1 cellular context compared by ENCODE assay signal in genomic region chr12:49088190-49088931, GRCh38.
TF ChIP-seq lines count a peak whose summit lies in the region.

No MANE protein-coding gene starts in this region.

TF ChIP-seq in HepG2, 621 proteins besides CTCF, POLR2A, EP300 and RAD21 (continued from another document and continues in another):
- TF ChIP-seq, protein P1, sequence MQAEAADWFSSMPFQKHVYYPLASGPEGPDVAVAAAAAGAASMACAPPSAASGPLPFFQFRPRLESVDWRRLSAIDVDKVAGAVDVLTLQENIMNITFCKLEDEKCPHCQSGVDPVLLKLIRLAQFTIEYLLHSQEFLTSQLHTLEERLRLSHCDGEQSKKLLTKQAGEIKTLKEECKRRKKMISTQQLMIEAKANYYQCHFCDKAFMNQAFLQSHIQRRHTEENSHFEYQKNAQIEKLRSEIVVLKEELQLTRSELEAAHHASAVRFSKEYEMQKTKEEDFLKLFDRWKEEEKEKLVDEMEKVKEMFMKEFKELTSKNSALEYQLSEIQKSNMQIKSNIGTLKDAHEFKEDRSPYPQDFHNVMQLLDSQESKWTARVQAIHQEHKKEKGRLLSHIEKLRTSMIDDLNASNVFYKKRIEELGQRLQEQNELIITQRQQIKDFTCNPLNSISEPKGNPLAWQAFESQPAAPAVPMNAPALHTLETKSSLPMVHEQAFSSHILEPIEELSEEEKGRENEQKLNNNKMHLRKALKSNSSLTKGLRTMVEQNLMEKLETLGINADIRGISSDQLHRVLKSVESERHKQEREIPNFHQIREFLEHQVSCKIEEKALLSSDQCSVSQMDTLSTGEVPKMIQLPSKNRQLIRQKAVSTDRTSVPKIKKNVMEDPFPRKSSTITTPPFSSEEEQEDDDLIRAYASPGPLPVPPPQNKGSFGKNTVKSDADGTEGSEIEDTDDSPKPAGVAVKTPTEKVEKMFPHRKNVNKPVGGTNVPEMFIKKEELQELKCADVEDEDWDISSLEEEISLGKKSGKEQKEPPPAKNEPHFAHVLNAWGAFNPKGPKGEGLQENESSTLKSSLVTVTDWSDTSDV (CRISPR knock-in tag; IDR thresholded peaks at IDR 0.05): no peak
- TF ChIP-seq PHF8 (CRISPR knock-in tag; IDR thresholded peaks at IDR 0.05): 0 out of 2 replicates have a peak, but pooled peaks have one; percentile 29
- peak; percentile 20; the same call in 1 of the 2 replicates for TF ChIP-seq TBX2 (CRISPR knock-in tag; IDR thresholded peaks at IDR 0.05; ENCODE audit: borderline replicate concordance)
- no peak for TF ChIP-seq ZBTB7B (CRISPR knock-in tag; IDR thresholded peaks at IDR 0.05)
- no peak for TF ChIP-seq HOXA3 (CRISPR knock-in tag; IDR thresholded peaks at IDR 0.05)
- TF ChIP-seq KMT2A (CRISPR knock-in tag; IDR thresholded peaks at IDR 0.05): 0 out of 2 replicates have a peak, but pooled peaks have one; percentile 27
- TF ChIP-seq REXO4 (CRISPR knock-in tag; IDR thresholded peaks at IDR 0.05; ENCODE audit: borderline replicate concordance): no peak
- TF ChIP-seq ZNF646 (CRISPR knock-in tag; IDR thresholded peaks at IDR 0.05): no peak
- no peak for TF ChIP-seq ZNF256 (CRISPR knock-in tag; conservative IDR thresholded peaks at IDR 0.05)
- TF ChIP-seq ZNF580 (CRISPR knock-in tag; IDR thresholded peaks at IDR 0.05; ENCODE audit: borderline replicate concordance, low read depth): 0 out of 2 replicates have a peak, but pooled peaks have one; percentile 24
- TF ChIP-seq KLF6 (CRISPR knock-in tag; IDR thresholded peaks at IDR 0.05): 0 out of 2 replicates have a peak, but pooled peaks have one; percentile 43
- peak; percentile 51; the same call in 1 of the 2 replicates for TF ChIP-seq ZFX (CRISPR knock-in tag; IDR thresholded peaks at IDR 0.05; ENCODE audit: low read depth)
- peak; percentile 44 to 47; a peak in 2 of 4 replicates for TF ChIP-seq HMGXB4 (CRISPR knock-in tag; IDR thresholded peaks at IDR 0.05; ENCODE audit: borderline replicate concordance in 1 of 2, low read depth in 1 of 2)
- TF ChIP-seq, protein P2, sequence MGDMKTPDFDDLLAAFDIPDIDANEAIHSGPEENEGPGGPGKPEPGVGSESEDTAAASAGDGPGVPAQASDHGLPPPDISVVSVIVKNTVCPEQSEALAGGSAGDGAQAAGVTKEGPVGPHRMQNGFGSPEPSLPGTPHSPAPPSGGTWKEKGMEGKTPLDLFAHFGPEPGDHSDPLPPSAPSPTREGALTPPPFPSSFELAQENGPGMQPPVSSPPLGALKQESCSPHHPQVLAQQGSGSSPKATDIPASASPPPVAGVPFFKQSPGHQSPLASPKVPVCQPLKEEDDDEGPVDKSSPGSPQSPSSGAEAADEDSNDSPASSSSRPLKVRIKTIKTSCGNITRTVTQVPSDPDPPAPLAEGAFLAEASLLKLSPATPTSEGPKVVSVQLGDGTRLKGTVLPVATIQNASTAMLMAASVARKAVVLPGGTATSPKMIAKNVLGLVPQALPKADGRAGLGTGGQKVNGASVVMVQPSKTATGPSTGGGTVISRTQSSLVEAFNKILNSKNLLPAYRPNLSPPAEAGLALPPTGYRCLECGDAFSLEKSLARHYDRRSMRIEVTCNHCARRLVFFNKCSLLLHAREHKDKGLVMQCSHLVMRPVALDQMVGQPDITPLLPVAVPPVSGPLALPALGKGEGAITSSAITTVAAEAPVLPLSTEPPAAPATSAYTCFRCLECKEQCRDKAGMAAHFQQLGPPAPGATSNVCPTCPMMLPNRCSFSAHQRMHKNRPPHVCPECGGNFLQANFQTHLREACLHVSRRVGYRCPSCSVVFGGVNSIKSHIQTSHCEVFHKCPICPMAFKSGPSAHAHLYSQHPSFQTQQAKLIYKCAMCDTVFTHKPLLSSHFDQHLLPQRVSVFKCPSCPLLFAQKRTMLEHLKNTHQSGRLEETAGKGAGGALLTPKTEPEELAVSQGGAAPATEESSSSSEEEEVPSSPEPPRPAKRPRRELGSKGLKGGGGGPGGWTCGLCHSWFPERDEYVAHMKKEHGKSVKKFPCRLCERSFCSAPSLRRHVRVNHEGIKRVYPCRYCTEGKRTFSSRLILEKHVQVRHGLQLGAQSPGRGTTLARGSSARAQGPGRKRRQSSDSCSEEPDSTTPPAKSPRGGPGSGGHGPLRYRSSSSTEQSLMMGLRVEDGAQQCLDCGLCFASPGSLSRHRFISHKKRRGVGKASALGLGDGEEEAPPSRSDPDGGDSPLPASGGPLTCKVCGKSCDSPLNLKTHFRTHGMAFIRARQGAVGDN (CRISPR knock-in tag; IDR thresholded peaks at IDR 0.05): peak; percentile 54
- TF ChIP-seq, protein P3, sequence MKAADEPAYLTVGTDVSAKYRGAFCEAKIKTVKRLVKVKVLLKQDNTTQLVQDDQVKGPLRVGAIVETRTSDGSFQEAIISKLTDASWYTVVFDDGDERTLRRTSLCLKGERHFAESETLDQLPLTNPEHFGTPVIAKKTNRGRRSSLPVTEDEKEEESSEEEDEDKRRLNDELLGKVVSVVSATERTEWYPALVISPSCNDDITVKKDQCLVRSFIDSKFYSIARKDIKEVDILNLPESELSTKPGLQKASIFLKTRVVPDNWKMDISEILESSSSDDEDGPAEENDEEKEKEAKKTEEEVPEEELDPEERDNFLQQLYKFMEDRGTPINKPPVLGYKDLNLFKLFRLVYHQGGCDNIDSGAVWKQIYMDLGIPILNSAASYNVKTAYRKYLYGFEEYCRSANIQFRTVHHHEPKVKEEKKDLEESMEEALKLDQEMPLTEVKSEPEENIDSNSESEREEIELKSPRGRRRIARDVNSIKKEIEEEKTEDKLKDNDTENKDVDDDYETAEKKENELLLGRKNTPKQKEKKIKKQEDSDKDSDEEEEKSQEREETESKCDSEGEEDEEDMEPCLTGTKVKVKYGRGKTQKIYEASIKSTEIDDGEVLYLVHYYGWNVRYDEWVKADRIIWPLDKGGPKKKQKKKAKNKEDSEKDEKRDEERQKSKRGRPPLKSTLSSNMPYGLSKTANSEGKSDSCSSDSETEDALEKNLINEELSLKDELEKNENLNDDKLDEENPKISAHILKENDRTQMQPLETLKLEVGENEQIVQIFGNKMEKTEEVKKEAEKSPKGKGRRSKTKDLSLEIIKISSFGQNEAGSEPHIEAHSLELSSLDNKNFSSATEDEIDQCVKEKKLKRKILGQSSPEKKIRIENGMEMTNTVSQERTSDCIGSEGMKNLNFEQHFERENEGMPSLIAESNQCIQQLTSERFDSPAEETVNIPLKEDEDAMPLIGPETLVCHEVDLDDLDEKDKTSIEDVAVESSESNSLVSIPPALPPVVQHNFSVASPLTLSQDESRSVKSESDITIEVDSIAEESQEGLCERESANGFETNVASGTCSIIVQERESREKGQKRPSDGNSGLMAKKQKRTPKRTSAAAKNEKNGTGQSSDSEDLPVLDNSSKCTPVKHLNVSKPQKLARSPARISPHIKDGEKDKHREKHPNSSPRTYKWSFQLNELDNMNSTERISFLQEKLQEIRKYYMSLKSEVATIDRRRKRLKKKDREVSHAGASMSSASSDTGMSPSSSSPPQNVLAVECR (CRISPR knock-in tag; IDR thresholded peaks at IDR 0.05; ENCODE audit: borderline replicate concordance): 0 out of 2 replicates have a peak, but pooled peaks have one; percentile 37
- no peak for TF ChIP-seq ZNF775 (CRISPR knock-in tag; IDR thresholded peaks at IDR 0.05; ENCODE audit: borderline replicate concordance)
- no peak for TF ChIP-seq MYNN (CRISPR knock-in tag; IDR thresholded peaks at IDR 0.05; ENCODE audit: low read depth)
- peak; percentile 41; the same call in 1 of the 2 replicates for TF ChIP-seq ETV5 (CRISPR knock-in tag; IDR thresholded peaks at IDR 0.05; ENCODE audit: borderline replicate concordance)
- TF ChIP-seq ZNF800 (CRISPR knock-in tag; IDR thresholded peaks at IDR 0.05): peak; percentile 99
- 0 out of 2 replicates have a peak, but pooled peaks have one; percentile 46 for TF ChIP-seq SP4 (CRISPR knock-in tag; IDR thresholded peaks at IDR 0.05)
- no peak for TF ChIP-seq ZBTB3 (CRISPR knock-in tag; IDR thresholded peaks at IDR 0.05; ENCODE audit: borderline replicate concordance, low read depth)
- no peak for TF ChIP-seq ETS1 (CRISPR knock-in tag; IDR thresholded peaks at IDR 0.05)
- no peak for TF ChIP-seq ZEB1 (IDR thresholded peaks at IDR 0.05; ENCODE audit: insufficient replicate concordance, low read depth)
- TF ChIP-seq GABPA (IDR thresholded peaks at IDR 0.05; ENCODE audit: low read depth, low read length): no peak
- TF ChIP-seq GABPA (CRISPR knock-in tag; IDR thresholded peaks at IDR 0.05; ENCODE audit: low read depth): peak; percentile 13; the same call in 1 of the 2 replicates
- TF ChIP-seq, protein P4, sequence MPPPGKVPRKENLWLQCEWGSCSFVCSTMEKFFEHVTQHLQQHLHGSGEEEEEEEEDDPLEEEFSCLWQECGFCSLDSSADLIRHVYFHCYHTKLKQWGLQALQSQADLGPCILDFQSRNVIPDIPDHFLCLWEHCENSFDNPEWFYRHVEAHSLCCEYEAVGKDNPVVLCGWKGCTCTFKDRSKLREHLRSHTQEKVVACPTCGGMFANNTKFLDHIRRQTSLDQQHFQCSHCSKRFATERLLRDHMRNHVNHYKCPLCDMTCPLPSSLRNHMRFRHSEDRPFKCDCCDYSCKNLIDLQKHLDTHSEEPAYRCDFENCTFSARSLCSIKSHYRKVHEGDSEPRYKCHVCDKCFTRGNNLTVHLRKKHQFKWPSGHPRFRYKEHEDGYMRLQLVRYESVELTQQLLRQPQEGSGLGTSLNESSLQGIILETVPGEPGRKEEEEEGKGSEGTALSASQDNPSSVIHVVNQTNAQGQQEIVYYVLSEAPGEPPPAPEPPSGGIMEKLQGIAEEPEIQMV (CRISPR knock-in tag; IDR thresholded peaks at IDR 0.05; ENCODE audit: low read depth): no peak
